Comparison of ENCODE assay signal across 16 cellular contexts in the genomic region with DNA sequence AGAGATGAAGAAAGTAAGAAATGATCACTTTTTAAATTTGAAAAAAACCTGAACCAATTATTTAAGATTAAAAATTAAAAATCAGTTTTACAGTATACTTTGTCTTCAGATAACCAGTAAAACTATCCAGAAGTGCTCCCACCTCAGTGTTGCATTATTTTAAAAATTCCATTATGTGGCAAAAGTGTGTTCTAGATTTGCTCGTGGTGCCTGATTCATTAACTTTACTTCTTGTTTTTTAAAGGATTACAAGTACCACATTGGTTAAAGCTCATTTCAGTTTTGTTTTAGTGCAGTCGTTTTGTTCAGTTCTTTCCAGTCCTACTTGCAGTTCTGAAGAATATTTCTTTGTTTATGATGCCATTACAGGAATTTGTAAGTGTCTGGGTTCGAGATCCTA.
"Had no signal": no experiment of that assay in that cellular context is flagged by ENCODE, and none has a peak within 500 bp of the region (broad histone marks: within the 10 kb centered on the region; RNA-seq: fewer than 3 reads in every experiment).

No MANE protein-coding gene starts in this region.

- H3K36me3 ChIP-seq: thyroid gland, vagina had no signal

- H3K4me3 ChIP-seq: psoas muscle, thyroid gland, vagina had no signal

- H3K27ac ChIP-seq: psoas muscle, thyroid gland, vagina had no signal

- H3K27ac Mint-ChIP-seq: activated CD4-positive, alpha-beta T cell treated with anti-CD3 and anti-CD28 coated beads, Interleukin-2, amount 10 ng/mL, durations not matched to agents 7 days and 5 days; activated T-helper 17 cell treated with anti-CD3 and anti-CD28 coated beads, Interleukin-2, amount 50 U/mL, for 72 hours; memory B cell; T-helper 2 cell treated with Interferon-gamma antibody and Interleukin-4, amounts not matched to agents 5 μg/mL and 100 μg/mL, for 36 hours had no signal

- H3K4me1 ChIP-seq: psoas muscle, vagina had no signal

- H3K9me3 ChIP-seq: psoas muscle, thyroid gland, vagina had no signal

- H3K9me3 Mint-ChIP-seq: activated CD4-positive, alpha-beta T cell treated with anti-CD3 and anti-CD28 coated beads, Interleukin-2, amount 10 ng/mL, durations not matched to agents 7 days and 5 days; activated T-helper 17 cell treated with anti-CD3 and anti-CD28 coated beads, Interleukin-2, amount 50 U/mL, for 72 hours; memory B cell; T-helper 2 cell treated with Interferon-gamma antibody and Interleukin-4, amounts not matched to agents 5 μg/mL and 100 μg/mL, for 36 hours had no signal

- H3K27me3 ChIP-seq: thyroid gland, vagina had no signal

- DNase-seq: activated CD4-positive, alpha-beta T cell treated with anti-CD3 and anti-CD28 coated beads, Interleukin-2, amount 10 ng/mL, durations not matched to agents 7 days and 5 days; activated naive CD4-positive, alpha-beta T cell treated with Interleukin-2 at 50 U/mL for 16 hours; activated T-cell treated with anti-CD3 and anti-CD28 coated beads for 4 hours; aorta; effector memory CD4-positive, alpha-beta T cell; foreskin melanocyte; head of caudate nucleus; kidney glomerular epithelial cell; left ventricle myocardium superior; psoas muscle; thyroid gland had no signal

- H3K4me3 Mint-ChIP-seq: activated CD4-positive, alpha-beta T cell treated with anti-CD3 and anti-CD28 coated beads, Interleukin-2, amount 10 ng/mL, durations not matched to agents 7 days and 5 days; activated T-helper 17 cell treated with anti-CD3 and anti-CD28 coated beads, Interleukin-2, amount 50 U/mL, for 72 hours; T-helper 2 cell treated with Interferon-gamma antibody and Interleukin-4, amounts not matched to agents 5 μg/mL and 100 μg/mL, for 36 hours had no signal

- ATAC-seq: activated T-helper 17 cell treated with anti-CD3 and anti-CD28 coated beads, Interleukin-2, amount 50 U/mL, for 72 hours; left ventricle myocardium superior; psoas muscle; sciatic nerve had no signal

- H3K27me3 Mint-ChIP-seq: activated CD4-positive, alpha-beta T cell treated with anti-CD3 and anti-CD28 coated beads, Interleukin-2, amount 10 ng/mL, durations not matched to agents 7 days and 5 days; activated T-helper 17 cell treated with anti-CD3 and anti-CD28 coated beads, Interleukin-2, amount 50 U/mL, for 72 hours; memory B cell had no signal
